Comparison of ENCODE assay signal across 9 cellular contexts in genomic region chr20:37290158-37290810, GRCh38. TPM values are rescaled to one million over a fixed set of nuclear protein-coding genes. Genes with fewer than 3 reads are reported as not detected.
DNase-seq lines count a peak whose midpoint lies in the region; ATAC-seq, FAIRE-seq and TF ChIP-seq lines count a peak whose summit lies in the region.
"Had no signal": no experiment of that assay in that cellular context is flagged by ENCODE, and none has a peak within 500 bp of the region (broad histone marks: within the 10 kb centered on the region; RNA-seq: fewer than 3 reads in every experiment).

No MANE protein-coding gene starts in this region.

- H3K4me3 ChIP-seq in GM12875 (ENCODE audit: low read depth, low read length) (peak overlapping the region; percentile 71), skeletal muscle cell (ENCODE audit: low read depth, low read length) (peak overlapping the region; percentile 82)

- CTCF ChIA-PET in WTC11 (lab: Charles Lee): no interaction called here

- POLR2A ChIA-PET in WTC11 (lab: Charles Lee): interaction anchor here (0.7 kb wide), 1 partner anchor 8 kb away, joined by 5 read pairs; no protein-coding TSS in a partner anchor

- TF ChIP-seq POLR2A in GM12892 (IDR thresholded peaks at IDR 0.05; ENCODE audit: low read depth, low read length): no peak

- peaks cover 15% of the 10 kb centered on the region for H3K9me3 Mint-ChIP-seq in WTC11
- H3K9me3 Mint-ChIP-seq in glutamatergic neuron (ENCODE audit: unreplicated experiment): peaks cover 4% of the 10 kb centered on the region

- ATAC-seq in WTC11 (no peak), esophagus mucosa (no peak)

- peaks cover 17% of the 10 kb centered on the region for H3K27me3 Mint-ChIP-seq in WTC11 (ENCODE audit: low read depth)
- peaks cover 5% of the 10 kb centered on the region for H3K27me3 Mint-ChIP-seq in glutamatergic neuron (ENCODE audit: unreplicated experiment)

- TF ChIP-seq CTCF in GM12875 (IDR thresholded peaks at IDR 0.05; ENCODE audit: borderline replicate concordance, insufficient read depth, low read depth, low read length): no peak
- TF ChIP-seq CTCF in WTC11 (IDR thresholded peaks at IDR 0.05): no peak
- TF ChIP-seq CTCF in glutamatergic neuron (IDR thresholded peaks at IDR 0.05; ENCODE audit: partially characterized antibody, unreplicated experiment): no peak

- H3K36me3 Mint-ChIP-seq in WTC11 (peaks cover 35% of the 10 kb centered on the region), glutamatergic neuron (ENCODE audit: unreplicated experiment) (peaks cover 10% of the 10 kb centered on the region)

- H3K4me1 Mint-ChIP-seq in WTC11 (peaks cover 15% of the 10 kb centered on the region), glutamatergic neuron (ENCODE audit: low read depth, unreplicated experiment) (peaks cover 3% of the 10 kb centered on the region)

- DNase-seq in WTC11 (ENCODE audit: low spot score) (no peak), glutamatergic neuron (no peak), skeletal muscle cell (ENCODE audit: low read depth) (no peak), germinal center (ENCODE audit: low spot score) (no peak), OCI-M2 (lab: John Stamatoyannopoulos, UW; ENCODE audit: unreplicated experiment) (no peak), GM12892 (ENCODE audit: insufficient read length) (no peak)

- H3K27ac Mint-ChIP-seq in WTC11: peak overlapping the region; percentile 83
- peak overlapping the region; percentile 48 for H3K27ac Mint-ChIP-seq in glutamatergic neuron (ENCODE audit: unreplicated experiment)

- H3K4me3 Mint-ChIP-seq in WTC11 (peak overlapping the region; percentile 83), glutamatergic neuron (ENCODE audit: unreplicated experiment) (peak overlapping the region; percentile 87)

- FAIRE-seq in GM12892 (lab: Jason Lieb, UNC): no peak
- FAIRE-seq: H54 had no signal

TF ChIP-seq in WTC11, 78 proteins besides CTCF, POLR2A, EP300 and RAD21 (continues in another document):
- TF ChIP-seq ZBTB43 (CRISPR knock-in tag; IDR thresholded peaks at IDR 0.05) (no peak), ZNF671 (CRISPR knock-in tag; IDR thresholded peaks at IDR 0.05) (no peak), NFYB (CRISPR knock-in tag; conservative IDR thresholded peaks at IDR 0.05; ENCODE audit: low read depth) (no peak), STAT6 (CRISPR knock-in tag; conservative IDR thresholded peaks at IDR 0.05; ENCODE audit: low read depth) (no peak), EMX1 (CRISPR knock-in tag; IDR thresholded peaks at IDR 0.05) (no peak), ZNF425 (CRISPR knock-in tag; conservative IDR thresholded peaks at IDR 0.05) (no peak), ERG (CRISPR knock-in tag; IDR thresholded peaks at IDR 0.05) (no peak), FOXP1 (CRISPR knock-in tag; IDR thresholded peaks at IDR 0.05; ENCODE audit: borderline replicate concordance) (no peak), ATF6 (CRISPR knock-in tag; IDR thresholded peaks at IDR 0.05) (no peak), SP1 (CRISPR knock-in tag; conservative IDR thresholded peaks at IDR 0.05) (no peak), PREB (CRISPR knock-in tag; IDR thresholded peaks at IDR 0.05; ENCODE audit: borderline replicate concordance) (no peak)

RNA-seq across cellular contexts. Expression of gene MANBAL, which starts 0.8 kb away (rescaled TPM):
- total RNA-seq in WTC11 (2021) (41.7 to 48.6 TPM (median 48.5 TPM) in 3 replicates), glutamatergic neuron (ENCODE audit: unreplicated experiment) (27.9 TPM), esophagus mucosa (42.0 TPM)
- polyA plus RNA-seq in GM12892 (2012; ENCODE audit: missing spikeins): 26.6 TPM

RNA-seq across cellular contexts. Expression of gene GHRH, which starts 28.7 kb away (rescaled TPM):
- total RNA-seq in WTC11 (2021): 0.74 TPM in 1 of 3 replicates, not detected in the others
- total RNA-seq in glutamatergic neuron (ENCODE audit: unreplicated experiment): not detected
- polyA plus RNA-seq in GM12892 (2012; ENCODE audit: missing spikeins): not detected
- not detected for total RNA-seq in esophagus mucosa

RNA-seq across cellular contexts. Expression of gene SRC, which starts 55.7 kb away (rescaled TPM):
- total RNA-seq in WTC11 (2021) (27.4 to 33.3 TPM (median 30.4 TPM) in 3 replicates), glutamatergic neuron (ENCODE audit: unreplicated experiment) (39.2 TPM), esophagus mucosa (30.5 TPM)
- 18.6 TPM for polyA plus RNA-seq in GM12892 (2012; ENCODE audit: missing spikeins)
